ENCODE assay signal across 8 cellular contexts in genomic region chr15:89912674-89913396, GRCh38. TPM values are rescaled to one million over a fixed set of nuclear protein-coding genes. Genes with fewer than 3 reads are reported as not detected.
DNase-seq lines count a peak whose midpoint lies in the region; ATAC-seq, FAIRE-seq and TF ChIP-seq lines count a peak whose summit lies in the region.

Gene ARPIN (minus strand): TSS chr15:89912952. CDS start chr15:89912835, 117 bp downstream.

- peak within 1 kb of the TSS; percentile 61 for H3K4me3 ChIP-seq in bronchial epithelial cell (ENCODE audit: low read depth, low read length)

- no peak for TF ChIP-seq CTCF in bronchial epithelial cell (IDR thresholded peaks at IDR 0.05; ENCODE audit: insufficient read depth, low read length, severe bottlenecking)
- no peak for TF ChIP-seq CTCF in GM13977 (IDR thresholded peaks at IDR 0.05; ENCODE audit: extremely low read depth, insufficient read depth, missing control alignments)

- intact Hi-C loops in sciatic nerve (cut with DNase I), result no loop called here

- ATAC-seq in sciatic nerve (peak; percentile 75), GM21515 (IDR thresholded peaks at IDR 0.05; ENCODE audit: unreplicated experiment) (no peak)

- H3K36me3 ChIP-seq in bronchial epithelial cell (ENCODE audit: control insufficient read depth, insufficient read depth, low read length), result peaks cover 3% of the 10 kb centered on the region

- peak; percentile 9 for DNase-seq in DMS79 treated with DMSO at 0.1 percent for 48 hours (lab: John Stamatoyannopoulos, UW)
- DNase-seq in NCI-H226, result peak; percentile 59
- no peak for DNase-seq in bronchial epithelial cell (ENCODE audit: low read depth)
- DNase-seq in iPS-NIHi11 (ENCODE audit: low spot score), result peak; percentile 86
- DNase-seq in sciatic nerve (ENCODE audit: low spot score), result peak; percentile 70
- DNase-seq in MV-4-11 (lab: John Stamatoyannopoulos, UW), result no peak
- DNase-seq in GM13977 (ENCODE audit: low spot score), result no peak

- in situ Hi-C loops in GM13977 (cut with MboI; ENCODE audit: low pct_unique_long_range_greater_than_20kb, low sequenced_read_pairs, unreplicated experiment), result no loop called here

- H3K27me3 ChIP-seq in bronchial epithelial cell (ENCODE audit: control insufficient read depth, insufficient read depth, low read length), result no peaks in the 10 kb centered on the region

- no peak for FAIRE-seq in bronchial epithelial cell (lab: Jason Lieb, UNC)

RNA-seq across cellular contexts. Expression of gene ARPIN, which starts in this region (rescaled TPM):
- 4.5 and 12.9 TPM in 2 replicates for total RNA-seq in bronchial epithelial cell
- total RNA-seq in sciatic nerve, result 30.1 TPM

Comparison
In these comparisons a context has a peak if more than half of its experiments do, and no peak if none do; other contexts are left out.
1. DNase-seq: peak in DMS79 treated with DMSO at 0.1 percent for 48 hours (single experiment), NCI-H226 (single experiment), iPS-NIHi11 (single experiment) and sciatic nerve (single experiment); none in bronchial epithelial cell (single experiment), MV-4-11 (single experiment) and GM13977 (single experiment).